8 cellular contexts compared by ENCODE assay signal in genomic region chr17:5191541-5192417, GRCh38. TPM values are rescaled to one million over a fixed set of nuclear protein-coding genes. Genes with fewer than 3 reads are reported as not detected.
A peak's percentile ranks its signal among the peaks of the same experiment; 100 is the strongest.
DNase-seq lines count a peak whose midpoint lies in the region; ATAC-seq and TF ChIP-seq lines count a peak whose summit lies in the region.

Gene ZNF594, minus strand, starts transcription at chr17:5191868. Its CDS starts 7,612 bp downstream, at chr17:5184256.

- H3K27me3 ChIP-seq in muscle layer of colon (ENCODE audit: control insufficient read depth in 1 of 2, insufficient read depth in 2 of 2, low read length in 2 of 2) = no peaks in the 10 kb centered on the region

- peak; percentile 30 for DNase-seq in DMS153 treated with DMSO at 0.1 percent for 48 hours (lab: John Stamatoyannopoulos, UW; ENCODE audit: unreplicated experiment)
- peak; percentile 52 for DNase-seq in OCI-M2 (lab: John Stamatoyannopoulos, UW; ENCODE audit: unreplicated experiment)
- peak; percentile 98 for DNase-seq in activated T-cell treated with anti-CD3 and anti-CD28 coated beads, Interleukin-2, amount 50 U/mL, for 24 hours
- peak; percentile 92 to 96 for DNase-seq in stimulated activated CD8-positive, alpha-beta memory T cell treated with anti-CD3 and anti-CD28 coated beads, Interleukin-7, amount 100 ng/mL, for 1 hour (ENCODE audit: low read depth in 2 of 2)

- peaks cover 30% of the 10 kb centered on the region for H3K4me1 Mint-ChIP-seq in activated T-cell treated with anti-CD3 and anti-CD28 coated beads, Interleukin-2, amount 50 U/mL, for 24 hours (ENCODE audit: low read depth)

- no peaks in the 10 kb centered on the region for H3K27me3 Mint-ChIP-seq in activated T-cell treated with anti-CD3 and anti-CD28 coated beads, Interleukin-2, amount 50 U/mL, for 24 hours

- peaks cover 19% of the 10 kb centered on the region for H3K4me1 ChIP-seq in muscle layer of colon (ENCODE audit: insufficient read depth, low read length)

- peak within 1 kb of the TSS; percentile 94 for H3K27ac Mint-ChIP-seq in activated T-cell treated with anti-CD3 and anti-CD28 coated beads, Interleukin-2, amount 50 U/mL, for 24 hours

- peak within 1 kb of the TSS; percentile 96 for H3K4me3 Mint-ChIP-seq in activated T-cell treated with anti-CD3 and anti-CD28 coated beads, Interleukin-2, amount 50 U/mL, for 24 hours

- H3K36me3 Mint-ChIP-seq in activated T-cell treated with anti-CD3 and anti-CD28 coated beads, Interleukin-2, amount 50 U/mL, for 24 hours (ENCODE audit: low read depth) = peaks cover 52% of the 10 kb centered on the region

- peaks cover 2% of the 10 kb centered on the region for H3K9me3 ChIP-seq in muscle layer of colon (ENCODE audit: low read length)

- TF ChIP-seq EP300 in Ishikawa (IDR thresholded peaks at IDR 0.05; ENCODE audit: borderline replicate concordance) = no peak

- H3K4me3 ChIP-seq in muscle layer of colon (ENCODE audit: low read depth in 1 of 2, low read length in 2 of 2) = peak within 1 kb of the TSS; percentile 86 to 93

- H3K9ac ChIP-seq in muscle layer of colon (ENCODE audit: low read length) = peak within 1 kb of the TSS; percentile 50

- peaks cover 30% of the 10 kb centered on the region for H3K9me3 Mint-ChIP-seq in activated T-cell treated with anti-CD3 and anti-CD28 coated beads, Interleukin-2, amount 50 U/mL, for 24 hours

- peak within 1 kb of the TSS; percentile 63 for H3K27ac ChIP-seq in muscle layer of colon (ENCODE audit: low read depth, low read length)

- H3K36me3 ChIP-seq in muscle layer of colon (ENCODE audit: insufficient read depth, low read length) = no peaks in the 10 kb centered on the region

- peak; percentile 90 for ATAC-seq in GM21576 (IDR thresholded peaks at IDR 0.05; ENCODE audit: unreplicated experiment)
- ATAC-seq in esophagus mucosa = peak; percentile 99

- TF ChIP-seq RAD21 in Ishikawa (IDR thresholded peaks at IDR 0.05; ENCODE audit: low read depth) = no peak

TF ChIP-seq in Ishikawa, 13 proteins besides CTCF, POLR2A, EP300 and RAD21:
- TF ChIP-seq TAF1 (IDR thresholded peaks at IDR 0.05; ENCODE audit: low read depth) (peak; percentile 93), ZBTB7A (IDR thresholded peaks at IDR 0.05; ENCODE audit: low read depth) (peak; percentile 51; the same call in 1 of the 2 replicates), FOXM1 (IDR thresholded peaks at IDR 0.05; ENCODE audit: borderline replicate concordance, low read depth) (no peak), TEAD4 (IDR thresholded peaks at IDR 0.05) (no peak), CEBPB (IDR thresholded peaks at IDR 0.05) (no peak), EGR1 (IDR thresholded peaks at IDR 0.05) (no peak), YY1 (IDR thresholded peaks at IDR 0.05; ENCODE audit: low read depth) (peak; percentile 87), NFIC (IDR thresholded peaks at IDR 0.05) (peak; percentile 61), CREB1 (IDR thresholded peaks at IDR 0.05; ENCODE audit: low read depth) (no peak), TCF12 (IDR thresholded peaks at IDR 0.05; ENCODE audit: low read depth) (peak; percentile 63; the same call in 1 of the 2 replicates), MAX (IDR thresholded peaks at IDR 0.05) (peak; percentile 66)
- TF ChIP-seq, protein P1, sequence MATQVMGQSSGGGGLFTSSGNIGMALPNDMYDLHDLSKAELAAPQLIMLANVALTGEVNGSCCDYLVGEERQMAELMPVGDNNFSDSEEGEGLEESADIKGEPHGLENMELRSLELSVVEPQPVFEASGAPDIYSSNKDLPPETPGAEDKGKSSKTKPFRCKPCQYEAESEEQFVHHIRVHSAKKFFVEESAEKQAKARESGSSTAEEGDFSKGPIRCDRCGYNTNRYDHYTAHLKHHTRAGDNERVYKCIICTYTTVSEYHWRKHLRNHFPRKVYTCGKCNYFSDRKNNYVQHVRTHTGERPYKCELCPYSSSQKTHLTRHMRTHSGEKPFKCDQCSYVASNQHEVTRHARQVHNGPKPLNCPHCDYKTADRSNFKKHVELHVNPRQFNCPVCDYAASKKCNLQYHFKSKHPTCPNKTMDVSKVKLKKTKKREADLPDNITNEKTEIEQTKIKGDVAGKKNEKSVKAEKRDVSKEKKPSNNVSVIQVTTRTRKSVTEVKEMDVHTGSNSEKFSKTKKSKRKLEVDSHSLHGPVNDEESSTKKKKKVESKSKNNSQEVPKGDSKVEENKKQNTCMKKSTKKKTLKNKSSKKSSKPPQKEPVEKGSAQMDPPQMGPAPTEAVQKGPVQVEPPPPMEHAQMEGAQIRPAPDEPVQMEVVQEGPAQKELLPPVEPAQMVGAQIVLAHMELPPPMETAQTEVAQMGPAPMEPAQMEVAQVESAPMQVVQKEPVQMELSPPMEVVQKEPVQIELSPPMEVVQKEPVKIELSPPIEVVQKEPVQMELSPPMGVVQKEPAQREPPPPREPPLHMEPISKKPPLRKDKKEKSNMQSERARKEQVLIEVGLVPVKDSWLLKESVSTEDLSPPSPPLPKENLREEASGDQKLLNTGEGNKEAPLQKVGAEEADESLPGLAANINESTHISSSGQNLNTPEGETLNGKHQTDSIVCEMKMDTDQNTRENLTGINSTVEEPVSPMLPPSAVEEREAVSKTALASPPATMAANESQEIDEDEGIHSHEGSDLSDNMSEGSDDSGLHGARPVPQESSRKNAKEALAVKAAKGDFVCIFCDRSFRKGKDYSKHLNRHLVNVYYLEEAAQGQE (IDR thresholded peaks at IDR 0.05; ENCODE audit: low read depth) = no peak
- TF ChIP-seq, protein P2, sequence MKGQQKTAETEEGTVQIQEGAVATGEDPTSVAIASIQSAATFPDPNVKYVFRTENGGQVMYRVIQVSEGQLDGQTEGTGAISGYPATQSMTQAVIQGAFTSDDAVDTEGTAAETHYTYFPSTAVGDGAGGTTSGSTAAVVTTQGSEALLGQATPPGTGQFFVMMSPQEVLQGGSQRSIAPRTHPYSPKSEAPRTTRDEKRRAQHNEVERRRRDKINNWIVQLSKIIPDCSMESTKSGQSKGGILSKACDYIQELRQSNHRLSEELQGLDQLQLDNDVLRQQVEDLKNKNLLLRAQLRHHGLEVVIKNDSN (IDR thresholded peaks at IDR 0.05) = peak; percentile 41; the same call in 1 of the 2 replicates

RNA-seq across cellular contexts. Expression of gene ZNF594, which starts in this region (rescaled TPM):
- total RNA-seq in esophagus mucosa = 1.8 TPM

Comparison
In these comparisons a context has a peak if more than half of its experiments do, and no peak if none do; other contexts are left out.
1. Peak in every context shown above with its lines: DNase-seq, ATAC-seq, H3K4me3 ChIP-seq and H3K27ac ChIP-seq.
2. DNase-seq: peak in every context shown above with its lines; median percentile 98 in activated T-cell treated with anti-CD3 and anti-CD28 coated beads, Interleukin-2, amount 50 U/mL, for 24 hours; 94 in stimulated activated CD8-positive, alpha-beta memory T cell treated with anti-CD3 and anti-CD28 coated beads, Interleukin-7, amount 100 ng/mL, for 1 hour; 52 in OCI-M2; 30 in DMS153 treated with DMSO at 0.1 percent for 48 hours.